ENCODE assay signal across 12 cellular contexts in genomic region chr17:77503293-77503655, GRCh38.
"Had no signal": no experiment of that assay in that cellular context is flagged by ENCODE, and none has a peak within 500 bp of the region (broad histone marks: within the 10 kb centered on the region; RNA-seq: fewer than 3 reads in every experiment).

No MANE protein-coding gene starts in this region.

- H3K27ac Mint-ChIP-seq: activated naive CD8-positive, alpha-beta T cell had no signal

- H3K4me3 Mint-ChIP-seq: activated CD8-positive, alpha-beta T cell treated with anti-CD3 and anti-CD28 coated beads, Interleukin-2, amount 10 ng/mL, durations not matched to agents 7 days and 5 days; activated naive CD8-positive, alpha-beta T cell; central memory CD8-positive, alpha-beta T cell; effector memory CD8-positive, alpha-beta T cell had no signal

- DNase-seq: activated CD4-positive, alpha-beta T cell treated with anti-CD3 and anti-CD28 coated beads for 4 hours; activated CD8-positive, alpha-beta T cell treated with anti-CD3 and anti-CD28 coated beads, Interleukin-2, amount 10 ng/mL, durations not matched to agents 7 days and 5 days; brain microvascular endothelial cell; dermis blood vessel endothelial cell; effector memory CD8-positive, alpha-beta T cell; foreskin keratinocyte; mesendoderm; stimulated activated CD4-positive, alpha-beta T cell treated with anti-CD3 and anti-CD28 coated beads, Interleukin-12 subunit alpha, Interleukin-12 subunit beta, amount 100 ng/mL, for 4 hours; stimulated activated CD4-positive, alpha-beta T cell treated with anti-CD3 and anti-CD28 coated beads, Interleukin-2, amount 100 ng/mL, for 24 hours; T-helper 2 cell had no signal

- H3K36me3 Mint-ChIP-seq: activated naive CD8-positive, alpha-beta T cell had no signal

- ATAC-seq: activated CD8-positive, alpha-beta T cell treated with anti-CD3 and anti-CD28 coated beads, Interleukin-2, amount 10 ng/mL, durations not matched to agents 7 days and 5 days; effector memory CD8-positive, alpha-beta T cell; foreskin keratinocyte had no signal

- H3K9me3 Mint-ChIP-seq: central memory CD8-positive, alpha-beta T cell; effector memory CD8-positive, alpha-beta T cell had no signal

- H3K27me3 Mint-ChIP-seq: activated naive CD8-positive, alpha-beta T cell; central memory CD8-positive, alpha-beta T cell; effector memory CD8-positive, alpha-beta T cell had no signal

- H3K27ac ChIP-seq: brain microvascular endothelial cell, foreskin keratinocyte had no signal

- H3K4me1 Mint-ChIP-seq: central memory CD8-positive, alpha-beta T cell had no signal
